9 cellular contexts compared by ENCODE assay signal in genomic region chr6:130872250-130873095, GRCh38. TPM values are rescaled to one million over a fixed set of nuclear protein-coding genes. Genes with fewer than 3 reads are reported as not detected.
DNase-seq lines count a peak whose midpoint lies in the region; ATAC-seq, FAIRE-seq and TF ChIP-seq lines count a peak whose summit lies in the region.
"Had no signal": no experiment of that assay in that cellular context is flagged by ENCODE, and none has a peak within 500 bp of the region (broad histone marks: within the 10 kb centered on the region; RNA-seq: fewer than 3 reads in every experiment).

No MANE protein-coding gene starts in this region.

- no peaks in the 10 kb centered on the region for H3K36me3 Mint-ChIP-seq in brain

- ATAC-seq in GM21447 (IDR thresholded peaks at IDR 0.05; ENCODE audit: unreplicated experiment): peak; percentile 68
- no peak for ATAC-seq in HG02571 (IDR thresholded peaks at IDR 0.05; ENCODE audit: unreplicated experiment)

- no peaks in the 10 kb centered on the region for H3K4me1 ChIP-seq in kidney (ENCODE audit: control insufficient read depth in 1 of 2, insufficient read depth in 1 of 2, low read depth in 1 of 2, low read length in 2 of 2)

- intact Hi-C loops in kidney (cut with DNase I): no loop called here

- H3K36me3 ChIP-seq in kidney (ENCODE audit: control insufficient read depth in 1 of 2, insufficient read depth in 2 of 2, low read length in 2 of 2): no peaks in the 10 kb centered on the region

- H3K27ac ChIP-seq in kidney (ENCODE audit: low read depth in 2 of 2, low read length in 2 of 2): no peak overlapping the region

- DNase-seq in COLO829 (ENCODE audit: low spot score): peak; percentile 41
- DNase-seq in M059J (ENCODE audit: low read depth): peak; percentile 64
- peak; percentile 53 for DNase-seq in UCSD-AML1 (lab: John Stamatoyannopoulos, UW; ENCODE audit: unreplicated experiment)
- peak; percentile 81 for DNase-seq in kidney
- DNase-seq in stimulated activated CD4-positive, alpha-beta T cell treated with anti-CD3 and anti-CD28 coated beads, Interleukin-2, amount 100 ng/mL, for 24 hours: peak; percentile 80 to 82

- H3K4me3 Mint-ChIP-seq in brain: no peak overlapping the region
- H3K4me3 Mint-ChIP-seq: activated naive CD4-positive, alpha-beta T cell treated with anti-CD3 and anti-CD28 coated beads, Interleukin-2, amount 50 U/mL, for 24 hours had no signal

- TF ChIP-seq CTCF in brain (conservative IDR thresholded peaks at IDR 0.05) (peak; percentile 76 to 92), kidney (IDR thresholded peaks at IDR 0.05; ENCODE audit: borderline replicate concordance, extremely low read depth, insufficient read depth) (peak; percentile 84)

- no peaks in the 10 kb centered on the region for H3K4me1 Mint-ChIP-seq in brain

- peak overlapping the region in 1 of 5 experiments; percentile 12 for H3K27ac Mint-ChIP-seq in brain
- H3K27ac Mint-ChIP-seq: activated naive CD4-positive, alpha-beta T cell treated with anti-CD3 and anti-CD28 coated beads, Interleukin-2, amount 50 U/mL, for 24 hours had no signal

- peak; percentile 11 for FAIRE-seq in kidney (lab: Jason Lieb, UNC)

- H3K4me3 ChIP-seq in kidney (ENCODE audit: low read length in 2 of 2): no peak overlapping the region

- no peak overlapping the region for H3K9ac ChIP-seq in kidney (ENCODE audit: low read length in 2 of 2)

- no peaks in the 10 kb centered on the region for H3K27me3 Mint-ChIP-seq in brain
- H3K27me3 Mint-ChIP-seq: activated naive CD4-positive, alpha-beta T cell treated with anti-CD3 and anti-CD28 coated beads, Interleukin-2, amount 50 U/mL, for 24 hours had no signal

- no peaks in the 10 kb centered on the region for H3K9me3 Mint-ChIP-seq in brain
- H3K9me3 Mint-ChIP-seq: activated naive CD4-positive, alpha-beta T cell treated with anti-CD3 and anti-CD28 coated beads, Interleukin-2, amount 50 U/mL, for 24 hours had no signal

- no peaks in the 10 kb centered on the region for H3K9me3 ChIP-seq in kidney (ENCODE audit: control insufficient read depth in 1 of 2, low read length in 2 of 2)

RNA-seq across cellular contexts. Expression of gene SMLR1, which starts 45.3 kb away (rescaled TPM):
- not detected in 2 replicates for total RNA-seq in M059J (2014; rRNA removed; shearing (Covaris generic))
- polyA plus RNA-seq in brain (ENCODE audit: insufficient read depth, low read depth, low replicate concordance) (not detected), kidney (ENCODE audit: insufficient read depth, low read depth, low replicate concordance) (5.1 TPM)
- total RNA-seq in kidney: 0.16 TPM
